Comparison of ENCODE assay signal across 1 cellular context in the genomic region with DNA sequence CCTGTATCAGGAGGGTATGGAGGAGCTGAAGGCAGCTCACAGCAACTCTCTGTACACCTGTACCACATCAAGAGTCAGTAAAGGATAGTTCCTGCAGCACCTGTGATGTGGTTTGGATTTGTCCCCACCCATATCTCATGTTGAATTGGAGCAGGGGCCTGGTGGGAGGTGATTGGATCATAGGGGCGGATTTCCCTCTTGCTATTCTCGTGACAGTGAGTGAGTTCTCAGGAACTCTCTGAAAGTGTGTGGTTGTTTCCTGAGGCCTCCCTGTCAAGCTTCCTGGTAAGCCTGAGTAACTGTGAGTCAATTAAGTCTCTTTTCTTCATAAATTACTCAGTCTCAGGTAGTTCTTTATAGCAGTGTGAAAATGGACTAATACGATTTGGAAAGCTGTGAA.
TF ChIP-seq lines count a peak whose summit lies in the region.

No MANE protein-coding gene starts in this region.

TF ChIP-seq in K562, 482 proteins besides CTCF, POLR2A, EP300 and RAD21 (continued from another document):
- TF ChIP-seq, protein P1, sequence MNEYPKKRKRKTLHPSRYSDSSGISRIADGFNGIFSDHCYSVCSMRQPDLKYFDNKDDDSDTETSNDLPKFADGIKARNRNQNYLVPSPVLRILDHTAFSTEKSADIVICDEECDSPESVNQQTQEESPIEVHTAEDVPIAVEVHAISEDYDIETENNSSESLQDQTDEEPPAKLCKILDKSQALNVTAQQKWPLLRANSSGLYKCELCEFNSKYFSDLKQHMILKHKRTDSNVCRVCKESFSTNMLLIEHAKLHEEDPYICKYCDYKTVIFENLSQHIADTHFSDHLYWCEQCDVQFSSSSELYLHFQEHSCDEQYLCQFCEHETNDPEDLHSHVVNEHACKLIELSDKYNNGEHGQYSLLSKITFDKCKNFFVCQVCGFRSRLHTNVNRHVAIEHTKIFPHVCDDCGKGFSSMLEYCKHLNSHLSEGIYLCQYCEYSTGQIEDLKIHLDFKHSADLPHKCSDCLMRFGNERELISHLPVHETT (CRISPR knock-in tag; conservative IDR thresholded peaks at IDR 0.05 in 1 of 2, IDR thresholded peaks at IDR 0.05 in 1 of 2): no peak
- TF ChIP-seq ARNT (IDR thresholded peaks at IDR 0.05): no peak
- no peak for TF ChIP-seq ZNF583 (CRISPR knock-in tag; IDR thresholded peaks at IDR 0.05)
- TF ChIP-seq CC2D1A (IDR thresholded peaks at IDR 0.05): no peak
- no peak for TF ChIP-seq TEAD1 (CRISPR knock-in tag; IDR thresholded peaks at IDR 0.05)
- TF ChIP-seq MYNN (IDR thresholded peaks at IDR 0.05): no peak
- TF ChIP-seq MYNN (CRISPR knock-in tag; IDR thresholded peaks at IDR 0.05): no peak
- TF ChIP-seq POLR2AphosphoS5 (IDR thresholded peaks at IDR 0.05; ENCODE audit: control insufficient read depth, insufficient read depth, low read depth, low read length): no peak
- TF ChIP-seq, protein P2, sequence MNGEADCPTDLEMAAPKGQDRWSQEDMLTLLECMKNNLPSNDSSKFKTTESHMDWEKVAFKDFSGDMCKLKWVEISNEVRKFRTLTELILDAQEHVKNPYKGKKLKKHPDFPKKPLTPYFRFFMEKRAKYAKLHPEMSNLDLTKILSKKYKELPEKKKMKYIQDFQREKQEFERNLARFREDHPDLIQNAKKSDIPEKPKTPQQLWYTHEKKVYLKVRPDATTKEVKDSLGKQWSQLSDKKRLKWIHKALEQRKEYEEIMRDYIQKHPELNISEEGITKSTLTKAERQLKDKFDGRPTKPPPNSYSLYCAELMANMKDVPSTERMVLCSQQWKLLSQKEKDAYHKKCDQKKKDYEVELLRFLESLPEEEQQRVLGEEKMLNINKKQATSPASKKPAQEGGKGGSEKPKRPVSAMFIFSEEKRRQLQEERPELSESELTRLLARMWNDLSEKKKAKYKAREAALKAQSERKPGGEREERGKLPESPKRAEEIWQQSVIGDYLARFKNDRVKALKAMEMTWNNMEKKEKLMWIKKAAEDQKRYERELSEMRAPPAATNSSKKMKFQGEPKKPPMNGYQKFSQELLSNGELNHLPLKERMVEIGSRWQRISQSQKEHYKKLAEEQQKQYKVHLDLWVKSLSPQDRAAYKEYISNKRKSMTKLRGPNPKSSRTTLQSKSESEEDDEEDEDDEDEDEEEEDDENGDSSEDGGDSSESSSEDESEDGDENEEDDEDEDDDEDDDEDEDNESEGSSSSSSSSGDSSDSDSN (IDR thresholded peaks at IDR 0.05; ENCODE audit: borderline replicate concordance in 1 of 2, low read depth in 2 of 2, low read length in 2 of 2): no peak
- no peak for TF ChIP-seq RNF2 (IDR thresholded peaks at IDR 0.05)
- TF ChIP-seq GATAD2B (IDR thresholded peaks at IDR 0.05; ENCODE audit: borderline replicate concordance): no peak
- no peak for TF ChIP-seq DNMT1 (IDR thresholded peaks at IDR 0.05)
- TF ChIP-seq MCM7 (IDR thresholded peaks at IDR 0.05): no peak
- TF ChIP-seq, protein P3, sequence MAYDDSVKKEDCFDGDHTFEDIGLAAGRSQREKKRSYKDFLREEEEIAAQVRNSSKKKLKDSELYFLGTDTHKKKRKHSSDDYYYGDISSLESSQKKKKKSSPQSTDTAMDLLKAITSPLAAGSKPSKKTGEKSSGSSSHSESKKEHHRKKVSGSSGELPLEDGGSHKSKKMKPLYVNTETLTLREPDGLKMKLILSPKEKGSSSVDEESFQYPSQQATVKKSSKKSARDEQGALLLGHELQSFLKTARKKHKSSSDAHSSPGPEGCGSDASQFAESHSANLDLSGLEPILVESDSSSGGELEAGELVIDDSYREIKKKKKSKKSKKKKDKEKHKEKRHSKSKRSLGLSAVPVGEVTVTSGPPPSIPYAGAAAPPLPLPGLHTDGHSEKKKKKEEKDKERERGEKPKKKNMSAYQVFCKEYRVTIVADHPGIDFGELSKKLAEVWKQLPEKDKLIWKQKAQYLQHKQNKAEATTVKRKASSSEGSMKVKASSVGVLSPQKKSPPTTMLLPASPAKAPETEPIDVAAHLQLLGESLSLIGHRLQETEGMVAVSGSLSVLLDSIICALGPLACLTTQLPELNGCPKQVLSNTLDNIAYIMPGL (CRISPR knock-in tag; IDR thresholded peaks at IDR 0.05): no peak
- TF ChIP-seq SOX6 (IDR thresholded peaks at IDR 0.05): no peak
